11 cellular contexts compared by ENCODE assay signal in genomic region chr1:13356774-13357173, GRCh38. TPM values are rescaled to one million over a fixed set of nuclear protein-coding genes. Genes with fewer than 3 reads are reported as not detected.
DNase-seq lines count a peak whose midpoint lies in the region; ATAC-seq and TF ChIP-seq lines count a peak whose summit lies in the region.
"Not testable (repeated sequence)": the region's sequence is repeated elsewhere in the genome, so short reads cannot be mapped to it uniquely, and the experiment has no call there.
"Had no signal": no experiment of that assay in that cellular context is flagged by ENCODE, and none has a peak within 500 bp of the region (broad histone marks: within the 10 kb centered on the region; RNA-seq: fewer than 3 reads in every experiment).

No MANE protein-coding gene starts in this region.

- peak; percentile 43; the same call in 1 of the 2 replicates for TF ChIP-seq CTCF in WERI-Rb-1 (IDR thresholded peaks at IDR 0.05; ENCODE audit: low read depth, low read length)
- TF ChIP-seq CTCF in psoas muscle (IDR thresholded peaks at IDR 0.05): peak; percentile 59

- not testable (repeated sequence) for H3K27ac ChIP-seq in WERI-Rb-1, psoas muscle

- not testable (repeated sequence) for H3K9me3 ChIP-seq in WERI-Rb-1 (ENCODE audit: severe bottlenecking); psoas muscle

- ATAC-seq in psoas muscle: not testable (repeated sequence)

- H3K4me3 ChIP-seq in WERI-Rb-1 (ENCODE audit: low read depth, low read length); psoas muscle: not testable (repeated sequence)

- intact Hi-C loops in psoas muscle (cut with DNase I): not testable (repeated sequence)

- in situ Hi-C loops in G401 (cut with HindIII; ENCODE audit: low sequenced_read_pairs): not testable (repeated sequence)

- H3K27me3 ChIP-seq in WERI-Rb-1 (ENCODE audit: insufficient read depth, low read depth, severe bottlenecking); psoas muscle (ENCODE audit: insufficient read depth in 3 of 3, low read length in 2 of 3): not testable (repeated sequence)

- WGBS in psoas muscle, 3 donors: 3 to 5% (median 4%) methylated on average over 5 of the region's 5 CpGs

- DNase-seq in A172 (ENCODE audit: low spot score) (peak; percentile 11), G401 (ENCODE audit: low spot score) (peak; percentile 64), LHCN-M2 (ENCODE audit: low read depth) (peak; percentile 22), NCI-H69 (lab: John Stamatoyannopoulos, UW) (peak; percentile 46), WERI-Rb-1 (peak; percentile 42), dermis microvascular lymphatic vessel endothelial cell (ENCODE audit: low read depth in 2 of 2) (peak; percentile 55 to 63), iris pigment epithelial cell (ENCODE audit: low read depth) (peak; percentile 47)
- DNase-seq in psoas muscle: not testable (repeated sequence)

- not testable (repeated sequence) for H3K36me3 ChIP-seq in WERI-Rb-1; psoas muscle (ENCODE audit: insufficient read depth in 1 of 2, low read depth in 1 of 2)

- H3K4me1 ChIP-seq in psoas muscle: not testable (repeated sequence)

RNA-seq across cellular contexts. Expression of gene PRAMEF14, which starts 9.8 kb away (rescaled TPM):
- total RNA-seq in A172 (2014; rRNA removed; shearing (Covaris generic)): not detected in 2 replicates
- total RNA-seq in G401 (2014; rRNA removed; shearing (Covaris generic)): 1.5 TPM in 1 of 2 replicates, not detected in the other
- total RNA-seq in LHCN-M2 (2014; rRNA removed) (not detected in 2 replicates), dermis microvascular lymphatic vessel endothelial cell (not detected in 2 replicates), psoas muscle (not detected)
- not detected for polyA plus RNA-seq in LHCN-M2 (2012)
- not detected for polyA plus RNA-seq in psoas muscle
- total RNA-seq: mononuclear cell had no signal
- polyA plus RNA-seq: adipose tissue, IgD-negative memory B cell had no signal

RNA-seq across cellular contexts. Expression of gene PRAMEF19, which starts 15.0 kb away (rescaled TPM):
- not detected in 2 replicates for total RNA-seq in A172 (2014; rRNA removed; shearing (Covaris generic))
- not detected in 2 replicates for total RNA-seq in G401 (2014; rRNA removed; shearing (Covaris generic))
- total RNA-seq in LHCN-M2 (2014; rRNA removed) (not detected in 2 replicates), dermis microvascular lymphatic vessel endothelial cell (not detected in 2 replicates), psoas muscle (not detected)
- not detected for polyA plus RNA-seq in LHCN-M2 (2012)
- polyA plus RNA-seq in psoas muscle: not detected
- total RNA-seq: mononuclear cell had no signal
- polyA plus RNA-seq: IgD-negative memory B cell had no signal

RNA-seq across cellular contexts. Expression of gene PRAMEF17, which starts 32.7 kb away (rescaled TPM):
- not detected in 2 replicates for total RNA-seq in A172 (2014; rRNA removed; shearing (Covaris generic))
- total RNA-seq in G401 (2014; rRNA removed; shearing (Covaris generic)): not detected in 2 replicates
- total RNA-seq in LHCN-M2 (2014; rRNA removed) (not detected in 2 replicates), dermis microvascular lymphatic vessel endothelial cell (not detected in 2 replicates), psoas muscle (not detected)
- not detected for polyA plus RNA-seq in LHCN-M2 (2012)
- not detected for polyA plus RNA-seq in psoas muscle
- total RNA-seq: mononuclear cell had no signal
- polyA plus RNA-seq: adipose tissue, IgD-negative memory B cell had no signal

RNA-seq across cellular contexts. Expression of gene PRAMEF15, which starts 41.4 kb away (rescaled TPM):
- total RNA-seq in A172 (2014; rRNA removed; shearing (Covaris generic)): not detected in 2 replicates
- total RNA-seq in G401 (2014; rRNA removed; shearing (Covaris generic)): 0.12 and 0.24 TPM in 2 replicates
- not detected in 2 replicates for total RNA-seq in LHCN-M2 (2014; rRNA removed)
- polyA plus RNA-seq in LHCN-M2 (2012): not detected
- not detected in 2 replicates for total RNA-seq in dermis microvascular lymphatic vessel endothelial cell
- total RNA-seq in psoas muscle: not detected
- not detected for polyA plus RNA-seq in psoas muscle
- polyA plus RNA-seq: adipose tissue, IgD-negative memory B cell had no signal

RNA-seq across cellular contexts. Expression of gene PRAMEF33, which starts 53.4 kb away (rescaled TPM):
- not detected in 2 replicates for total RNA-seq in A172 (2014; rRNA removed; shearing (Covaris generic))
- total RNA-seq in G401 (2014; rRNA removed; shearing (Covaris generic)): not detected in 2 replicates
- total RNA-seq in LHCN-M2 (2014; rRNA removed): not detected in 2 replicates
- not detected for polyA plus RNA-seq in LHCN-M2 (2012)
- not detected in 2 replicates for total RNA-seq in dermis microvascular lymphatic vessel endothelial cell
- not detected for total RNA-seq in psoas muscle
- polyA plus RNA-seq in psoas muscle: not detected
- total RNA-seq: mononuclear cell had no signal
- polyA plus RNA-seq: adipose tissue, IgD-negative memory B cell had no signal
